ENCODE assay signal across 20 cellular contexts in genomic region chr6:163218361-163218894, GRCh38.
DNase-seq lines count a peak whose midpoint lies in the region; ATAC-seq and TF ChIP-seq lines count a peak whose summit lies in the region.
"Had no signal": no experiment of that assay in that cellular context is flagged by ENCODE, and none has a peak within 500 bp of the region (broad histone marks: within the 10 kb centered on the region; RNA-seq: fewer than 3 reads in every experiment).

No MANE protein-coding gene starts in this region.

- DNase-seq in heart left ventricle (no peak), left ventricle myocardium inferior (no peak), nephron progenitor cell (no peak), posterior vena cava (ENCODE audit: low spot score) (no peak), left colon (no peak)
- DNase-seq: ACHN; BE2C; C1 segment of cervical spinal cord; CD4-positive, CD25-positive, alpha-beta regulatory T cell; CD8-positive, alpha-beta memory T cell; COR-L47; DMS 273 treated with DMSO at 0.1 percent for 48 hours; DMS53; DND-41; EL; GOT3; H9 had no signal

- TF ChIP-seq CTCF in heart left ventricle (IDR thresholded peaks at IDR 0.05) = no peak
- no peak for TF ChIP-seq CTCF in left ventricle myocardium inferior (IDR thresholded peaks at IDR 0.05; ENCODE audit: borderline replicate concordance)
- no peak for TF ChIP-seq CTCF in nephron progenitor cell (IDR thresholded peaks at IDR 0.05)

- H3K36me3 ChIP-seq in heart left ventricle (no peaks in the 10 kb centered on the region), left ventricle myocardium inferior (no peaks in the 10 kb centered on the region)
- H3K36me3 ChIP-seq: BE2C had no signal

- WGBS in heart left ventricle, 4 donors = 75 to 82% (median 80%) methylated on average over 5 of the region's 5 CpGs

- peak in 3 of 4 donors; percentile 9 to 67 (median 22) for ATAC-seq in heart left ventricle
- ATAC-seq in left colon = no peak
- ATAC-seq: GM12878 had no signal

- peaks cover 16% of the 10 kb centered on the region for H3K4me1 Mint-ChIP-seq in dendritic cell treated with granulocyte-macrophage colony-stimulating factor and Interleukin-4, amounts not matched to agents 40 ng/mL and 50 ng/mL, for 4 days (ENCODE audit: low read depth)
- no peaks in the 10 kb centered on the region for H3K4me1 Mint-ChIP-seq in nephron progenitor cell
- H3K4me1 Mint-ChIP-seq: CD4-positive, CD25-positive, alpha-beta regulatory T cell; CD8-positive, alpha-beta memory T cell had no signal

- H3K27me3 ChIP-seq in heart left ventricle = no peaks in the 10 kb centered on the region
- H3K27me3 ChIP-seq in left ventricle myocardium inferior (ENCODE audit: low read depth) = no peaks in the 10 kb centered on the region
- H3K27me3 ChIP-seq: BE2C had no signal

- H3K4me3 ChIP-seq in heart left ventricle = no peak overlapping the region
- H3K4me3 ChIP-seq in left ventricle myocardium inferior = no peak overlapping the region
- H3K4me3 ChIP-seq: GM12878 had no signal

- peak overlapping the region; percentile 1 for H3K27ac Mint-ChIP-seq in dendritic cell treated with granulocyte-macrophage colony-stimulating factor and Interleukin-4, amounts not matched to agents 40 ng/mL and 50 ng/mL, for 4 days
- H3K27ac Mint-ChIP-seq in nephron progenitor cell = peak overlapping the region; percentile 64
- H3K27ac Mint-ChIP-seq: CD4-positive, CD25-positive, alpha-beta regulatory T cell; CD8-positive, alpha-beta memory T cell had no signal

- H3K4me1 ChIP-seq in heart left ventricle (peaks cover 0 to 47% (median 5%) of the 10 kb centered on the region in 12 donors), left ventricle myocardium inferior (peaks cover 37% of the 10 kb centered on the region)
- H3K4me1 ChIP-seq: BE2C had no signal

- H3K27ac ChIP-seq in heart left ventricle (no peak overlapping the region), left ventricle myocardium inferior (replicated peaks) (no peak overlapping the region)
- H3K27ac ChIP-seq: HL-60 had no signal

- no peaks in the 10 kb centered on the region for H3K9me3 Mint-ChIP-seq in dendritic cell treated with granulocyte-macrophage colony-stimulating factor and Interleukin-4, amounts not matched to agents 40 ng/mL and 50 ng/mL, for 4 days
- H3K9me3 Mint-ChIP-seq in nephron progenitor cell = peaks cover 25% of the 10 kb centered on the region

- no peak overlapping the region for H3K4me3 Mint-ChIP-seq in dendritic cell treated with granulocyte-macrophage colony-stimulating factor and Interleukin-4, amounts not matched to agents 40 ng/mL and 50 ng/mL, for 4 days
- H3K4me3 Mint-ChIP-seq in nephron progenitor cell = no peak overlapping the region
- H3K4me3 Mint-ChIP-seq: CD4-positive, CD25-positive, alpha-beta regulatory T cell; CD8-positive, alpha-beta memory T cell; H9 had no signal

- H3K9me3 ChIP-seq in heart left ventricle (no peaks in the 10 kb centered on the region), left ventricle myocardium inferior (replicated peaks) (no peaks in the 10 kb centered on the region)
- H3K9me3 ChIP-seq: BE2C had no signal

- H3K36me3 Mint-ChIP-seq in dendritic cell treated with granulocyte-macrophage colony-stimulating factor and Interleukin-4, amounts not matched to agents 40 ng/mL and 50 ng/mL, for 4 days (ENCODE audit: low read depth) = no peaks in the 10 kb centered on the region
- H3K36me3 Mint-ChIP-seq in nephron progenitor cell (ENCODE audit: low read depth) = peaks cover 4% of the 10 kb centered on the region
- H3K36me3 Mint-ChIP-seq: CD4-positive, CD25-positive, alpha-beta regulatory T cell; CD8-positive, alpha-beta memory T cell had no signal

- intact Hi-C loops in heart left ventricle (cut with DNase I) = loop anchor here in 1 of 10 donors (10.0 kb wide), 1 partner anchor 46 kb away; no protein-coding TSS in a partner anchor
- intact Hi-C loops in left ventricle myocardium inferior (cut with micrococcal nuclease) = no loop called here
- intact Hi-C loops in dendritic cell treated with granulocyte-macrophage colony-stimulating factor and Interleukin-4, amounts not matched to agents 40 ng/mL and 50 ng/mL, for 4 days (cut with micrococcal nuclease) = no loop called here
- intact Hi-C loops in posterior vena cava (cut with DNase I) = no loop called here
- intact Hi-C loops in left colon (cut with DNase I, micrococcal nuclease) = no loop called here

- no peak for TF ChIP-seq POLR2A in heart left ventricle (IDR thresholded peaks at IDR 0.05)

- peaks cover 15% of the 10 kb centered on the region for H3K27me3 Mint-ChIP-seq in dendritic cell treated with granulocyte-macrophage colony-stimulating factor and Interleukin-4, amounts not matched to agents 40 ng/mL and 50 ng/mL, for 4 days
- peaks cover 3% of the 10 kb centered on the region for H3K27me3 Mint-ChIP-seq in nephron progenitor cell (ENCODE audit: low read depth, poor library complexity)
